Comparison of ENCODE assay signal across 15 cellular contexts in genomic region chr19:11180346-11180745, GRCh38. TPM values are rescaled to one million over a fixed set of nuclear protein-coding genes. Genes with fewer than 3 reads are reported as not detected.
A peak's percentile ranks its signal among the peaks of the same experiment; 100 is the strongest.
DNase-seq lines count a peak whose midpoint lies in the region; ATAC-seq and TF ChIP-seq lines count a peak whose summit lies in the region.
"Had no signal": no experiment of that assay in that cellular context is flagged by ENCODE, and none has a peak within 500 bp of the region (broad histone marks: within the 10 kb centered on the region; RNA-seq: fewer than 3 reads in every experiment).

No MANE protein-coding gene starts in this region.

- H3K9me3 ChIP-seq in lung (ENCODE audit: control insufficient read depth in 2 of 2, insufficient read depth in 1 of 2, low read length in 1 of 2), result no peaks in the 10 kb centered on the region
- H3K9me3 ChIP-seq in stomach, result no peaks in the 10 kb centered on the region
- H3K9me3 ChIP-seq: neutrophil had no signal

- no peak for TF ChIP-seq POLR2A in stomach (IDR thresholded peaks at IDR 0.05)

- DNase-seq in activated B cell treated with CpG ODN at 0.5 μM for 24 hours (no peak), lung (ENCODE audit: low spot score) (no peak), stomach (no peak), T-helper 9 cell (no peak), OCI-M1 (lab: John Stamatoyannopoulos, UW) (no peak), NCI-H1048 (lab: John Stamatoyannopoulos, UW) (no peak)
- no peak for DNase-seq in effector memory CD8-positive, alpha-beta T cell
- DNase-seq: activated naive CD8-positive, alpha-beta T cell treated with anti-CD3 and anti-CD28 coated beads, Interleukin-2, amount 10 ng/mL, durations not matched to agents 7 days and 5 days; CD4-positive, alpha-beta memory T cell; islet precursor cell; NCI-H2171 treated with DMSO at 0.1 percent for 48 hours; stimulated activated naive CD4-positive, alpha-beta T cell treated with Interleukin-2 at 50 U/mL for 16 hours had no signal

- no peaks in the 10 kb centered on the region for H3K27me3 ChIP-seq in lung (ENCODE audit: control insufficient read depth, insufficient read depth)
- H3K27me3 ChIP-seq in stomach, result no peaks in the 10 kb centered on the region
- H3K27me3 ChIP-seq: neutrophil had no signal

- H3K4me1 ChIP-seq in lung (ENCODE audit: control insufficient read depth in 2 of 2, insufficient read depth in 2 of 2, low read length in 2 of 2) (peaks cover 0 to 10% of the 10 kb centered on the region in 2 donors), stomach (peaks cover 30 to 60% (median 42%) of the 10 kb centered on the region in 4 donors)

- intact Hi-C loops in activated B cell treated with CpG ODN at 0.5 μM for 24 hours (cut with micrococcal nuclease), result loop anchor here (1.0 kb wide), 1 partner anchor 17 kb away; the partner anchor contains the start of gene KANK2
- intact Hi-C loops in stomach (cut with DNase I; ENCODE audit: low total_unique reads), result no loop called here

- H3K4me1 Mint-ChIP-seq in activated B cell treated with CpG ODN at 0.5 μM for 24 hours, result peaks cover 20% of the 10 kb centered on the region
- peaks cover 0 to 3% of the 10 kb centered on the region in 2 donors for H3K4me1 Mint-ChIP-seq in effector memory CD8-positive, alpha-beta T cell (ENCODE audit: low read depth in 2 of 2)

- peaks cover 9 to 33% of the 10 kb centered on the region in 2 donors for H3K36me3 ChIP-seq in lung (ENCODE audit: control insufficient read depth in 2 of 2, insufficient read depth in 2 of 2, low read length in 2 of 2)
- peaks cover 23 to 65% (median 48%) of the 10 kb centered on the region in 4 donors for H3K36me3 ChIP-seq in stomach
- H3K36me3 ChIP-seq: neutrophil had no signal

- no peaks in the 10 kb centered on the region for H3K9me3 Mint-ChIP-seq in activated B cell treated with CpG ODN at 0.5 μM for 24 hours
- H3K9me3 Mint-ChIP-seq in effector memory CD8-positive, alpha-beta T cell, result no peaks in the 10 kb centered on the region
- H3K9me3 Mint-ChIP-seq: activated naive CD8-positive, alpha-beta T cell treated with anti-CD3 and anti-CD28 coated beads, Interleukin-2, amount 10 ng/mL, durations not matched to agents 7 days and 5 days; CD4-positive, alpha-beta memory T cell had no signal

- TF ChIP-seq EP300 in stomach (IDR thresholded peaks at IDR 0.05), result no peak

- POLR2A ChIA-PET in activated B cell treated with CpG ODN at 0.5 μM for 24 hours (lab: Charles Lee), result interaction anchor here (0.6 kb wide), 2 partner anchors 32 to 143 kb away, joined by 3 to 4 read pairs; no protein-coding TSS in a partner anchor

- H3K4me3 ChIP-seq in lung (no peak overlapping the region), stomach (no peak overlapping the region)

- peaks cover 11% of the 10 kb centered on the region for H3K27me3 Mint-ChIP-seq in activated B cell treated with CpG ODN at 0.5 μM for 24 hours
- H3K27me3 Mint-ChIP-seq in effector memory CD8-positive, alpha-beta T cell, result peaks cover 0 to 4% of the 10 kb centered on the region in 2 donors

- TF ChIP-seq CTCF in activated B cell treated with CpG ODN at 0.5 μM for 24 hours (IDR thresholded peaks at IDR 0.05) (no peak), lung (IDR thresholded peaks at IDR 0.05; ENCODE audit: control extremely low read depth, extremely low read depth) (no peak), stomach (IDR thresholded peaks at IDR 0.05) (no peak)

- CTCF ChIA-PET in activated B cell treated with CpG ODN at 0.5 μM for 24 hours (lab: Charles Lee), result no interaction called here

- H3K27ac ChIP-seq in lung (ENCODE audit: low read depth in 1 of 2, low read length in 1 of 2), result peak overlapping the region; percentile 0 to 20
- peak overlapping the region in 4 of 5 donors; percentile 61 to 94 (median 72) for H3K27ac ChIP-seq in stomach
- H3K27ac ChIP-seq: neutrophil had no signal

- no peaks in the 10 kb centered on the region for H3K36me3 Mint-ChIP-seq in activated B cell treated with CpG ODN at 0.5 μM for 24 hours (ENCODE audit: low read depth)
- H3K36me3 Mint-ChIP-seq in effector memory CD8-positive, alpha-beta T cell (ENCODE audit: insufficient read depth), result no peaks in the 10 kb centered on the region
- H3K36me3 Mint-ChIP-seq: activated naive CD8-positive, alpha-beta T cell treated with anti-CD3 and anti-CD28 coated beads, Interleukin-2, amount 10 ng/mL, durations not matched to agents 7 days and 5 days; CD4-positive, alpha-beta memory T cell had no signal

- peak; percentile 19 for ATAC-seq in GM19438 (IDR thresholded peaks at IDR 0.05; ENCODE audit: low read depth, unreplicated experiment)
- ATAC-seq in activated B cell treated with CpG ODN at 0.5 μM for 24 hours (ENCODE audit: low read depth), result no peak
- ATAC-seq in lung (ENCODE audit: insufficient read depth, low FRiP score), result no peak
- ATAC-seq in effector memory CD8-positive, alpha-beta T cell (replicated peaks), result no peak

- peak overlapping the region; percentile 21 for H3K27ac Mint-ChIP-seq in activated B cell treated with CpG ODN at 0.5 μM for 24 hours
- H3K27ac Mint-ChIP-seq in effector memory CD8-positive, alpha-beta T cell, result no peak overlapping the region
- H3K27ac Mint-ChIP-seq: activated naive CD8-positive, alpha-beta T cell treated with anti-CD3 and anti-CD28 coated beads, Interleukin-2, amount 10 ng/mL, durations not matched to agents 7 days and 5 days had no signal

- H3K4me3 Mint-ChIP-seq in activated B cell treated with CpG ODN at 0.5 μM for 24 hours, result peak overlapping the region; percentile 70
- no peak overlapping the region for H3K4me3 Mint-ChIP-seq in effector memory CD8-positive, alpha-beta T cell
- H3K4me3 Mint-ChIP-seq: activated naive CD8-positive, alpha-beta T cell treated with anti-CD3 and anti-CD28 coated beads, Interleukin-2, amount 10 ng/mL, durations not matched to agents 7 days and 5 days; CD4-positive, alpha-beta memory T cell had no signal

- 71 to 78% methylated on average over 8 of the region's 8 CpGs for WGBS in lung, 2 donors
- WGBS in stomach, 5 donors, result 42 to 70% (median 66%) methylated on average over 8 of the region's 8 CpGs

RNA-seq across cellular contexts. Expression of gene KANK2, which starts 17.0 kb away (rescaled TPM):
- total RNA-seq in activated B cell treated with CpG ODN at 0.5 μM for 24 hours, result 2.3 and 3.3 TPM in 2 replicates
- total RNA-seq in lung, result 100 to 1,000 TPM; 129 to 164 TPM
- polyA plus RNA-seq in lung, result 10 to 100 TPM; 90.1 to 96.8 TPM
- 100 to 1,000 TPM; 120 to 415 (median 251) TPM for total RNA-seq in stomach
- 100 to 1,000 TPM in 2 of 3 donors, 10 to 100 TPM in 1; 82.4 to 158 (median 144) TPM for polyA plus RNA-seq in stomach

RNA-seq across cellular contexts. Expression of gene SPC24, which starts 24.8 kb away (rescaled TPM):
- total RNA-seq in activated B cell treated with CpG ODN at 0.5 μM for 24 hours (0.98 and 1.3 TPM in 2 replicates), lung (1 to 10 TPM; 2.5 to 5.3 TPM), stomach (10 to 100 TPM in 3 of 5 donors, not detected in 2; 11.9 to 20.4 (median 18.7) TPM)
- polyA plus RNA-seq in lung (1 to 10 TPM; 1.3 to 6.5 TPM), stomach (1 to 10 TPM; 3.7 to 6.5 (median 5.0) TPM)

RNA-seq across cellular contexts. Expression of gene ANGPTL8, which starts 59.1 kb away (rescaled TPM):
- total RNA-seq in activated B cell treated with CpG ODN at 0.5 μM for 24 hours (not detected in 2 replicates), lung (not detected), stomach (not detected)
- polyA plus RNA-seq in lung (1 to 10 TPM in 1 of 2 donors, under 1 TPM in 1; 0.19 to 1.0 TPM), stomach (under 1 TPM in 1 of 3 donors, not detected in 2; 0.70 TPM)
- total RNA-seq: activated naive CD8-positive, alpha-beta T cell treated with anti-CD3 and anti-CD28 coated beads, Interleukin-2, amount 10 ng/mL, durations not matched to agents 7 days and 5 days; CD4-positive, alpha-beta memory T cell; fibroblast of villous mesenchyme had no signal
- polyA plus RNA-seq: CD4-positive, alpha-beta memory T cell had no signal

Comparison
In these comparisons a context has a peak if more than half of its experiments do, and no peak if none do; other contexts are left out.
1. RNA of gene KANK2, which starts 17.0 kb away (total RNA-seq): 120 to 415 TPM in stomach and 129 to 164 TPM in lung; 2.3 to 3.3 TPM in activated B cell treated with CpG ODN at 0.5 μM for 24 hours; every median in the first group is over 10 times any median in the second.